27 cellular contexts compared by ENCODE assay signal in the genomic region with DNA sequence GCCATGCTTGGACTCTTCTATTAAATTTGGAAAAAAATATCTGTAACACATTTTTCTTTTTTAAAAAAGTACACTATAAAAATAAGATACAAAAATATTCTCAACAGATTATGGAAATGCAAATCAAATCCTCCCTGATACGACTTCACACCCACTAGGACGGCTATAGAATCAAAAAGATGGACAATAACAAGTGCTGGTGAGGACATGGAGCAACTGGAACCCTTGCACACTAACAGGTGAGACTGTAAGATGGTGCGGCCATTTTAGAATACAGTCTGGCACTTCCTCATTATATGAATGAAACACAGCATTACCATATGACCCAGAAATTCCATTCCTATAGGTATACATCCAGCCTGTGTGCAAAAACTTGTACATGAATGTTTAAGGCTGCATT.
DNase-seq lines count a peak whose midpoint lies in the region; ATAC-seq, FAIRE-seq and TF ChIP-seq lines count a peak whose summit lies in the region.
"Had no signal": no experiment of that assay in that cellular context is flagged by ENCODE, and none has a peak within 500 bp of the region (broad histone marks: within the 10 kb centered on the region; RNA-seq: fewer than 3 reads in every experiment).

No MANE protein-coding gene starts in this region.

- TF ChIP-seq CTCF in HEK293 (tag by site-specific recombination; IDR thresholded peaks at IDR 0.05): no peak
- TF ChIP-seq CTCF in astrocyte (IDR thresholded peaks at IDR 0.05; ENCODE audit: insufficient read depth, low read depth, low read length): no peak
- no peak for TF ChIP-seq CTCF in foreskin keratinocyte (conservative IDR thresholded peaks at IDR 0.05)
- TF ChIP-seq CTCF in smooth muscle cell (IDR thresholded peaks at IDR 0.05; ENCODE audit: borderline replicate concordance, insufficient read depth, poor library complexity, severe bottlenecking): no peak
- TF ChIP-seq CTCF in ascending aorta (IDR thresholded peaks at IDR 0.05): no peak

- H3K4me2 ChIP-seq in astrocyte (ENCODE audit: low read length) (no peak overlapping the region), smooth muscle cell (peak overlapping the region; percentile 73)
- H3K4me2 ChIP-seq: BLaER1 had no signal

- H3K27ac ChIP-seq in HEK293 (ENCODE audit: extremely low read depth, low read depth, low read length): no peak overlapping the region
- no peak overlapping the region for H3K27ac ChIP-seq in astrocyte (ENCODE audit: low read depth, low read length)
- peak overlapping the region; percentile 45 for H3K27ac ChIP-seq in foreskin keratinocyte
- peak overlapping the region; percentile 90 for H3K27ac ChIP-seq in smooth muscle cell (ENCODE audit: low read depth)
- no peak overlapping the region for H3K27ac ChIP-seq in CD8-positive, alpha-beta memory T cell (ENCODE audit: low read depth, low read length)
- H3K27ac ChIP-seq in ascending aorta: no peak overlapping the region
- H3K27ac ChIP-seq: BLaER1 had no signal

- no peaks in the 10 kb centered on the region for H3K27me3 Mint-ChIP-seq in astrocyte (ENCODE audit: low read depth, unreplicated experiment)
- H3K27me3 Mint-ChIP-seq in CD8-positive, alpha-beta memory T cell: no peaks in the 10 kb centered on the region
- H3K27me3 Mint-ChIP-seq: CD4-positive, alpha-beta memory T cell; CD4-positive, CD25-positive, alpha-beta regulatory T cell had no signal

- H2AFZ ChIP-seq in astrocyte (ENCODE audit: low read depth, low read length) (no peak overlapping the region), smooth muscle cell (ENCODE audit: low read depth) (no peak overlapping the region)

- no peak overlapping the region for H3K4me3 Mint-ChIP-seq in astrocyte (ENCODE audit: unreplicated experiment)
- no peak overlapping the region for H3K4me3 Mint-ChIP-seq in CD8-positive, alpha-beta memory T cell
- H3K4me3 Mint-ChIP-seq: CD14-positive monocyte; CD4-positive, alpha-beta memory T cell; CD4-positive, CD25-positive, alpha-beta regulatory T cell had no signal

- no peaks in the 10 kb centered on the region for H3K79me2 ChIP-seq in astrocyte (ENCODE audit: insufficient read depth, low read length)
- H3K79me2 ChIP-seq in smooth muscle cell (ENCODE audit: low read depth): no peaks in the 10 kb centered on the region

- H3K4me1 ChIP-seq in HEK293 (ENCODE audit: control insufficient read depth, insufficient read depth, low read length) (peaks cover 4% of the 10 kb centered on the region; the same call in 1 of the 2 replicates), astrocyte (ENCODE audit: insufficient read depth, low read length) (peaks cover 14% of the 10 kb centered on the region), foreskin keratinocyte (peaks cover 27% of the 10 kb centered on the region), smooth muscle cell (ENCODE audit: low read depth) (peaks cover 21% of the 10 kb centered on the region), ascending aorta (no peaks in the 10 kb centered on the region)
- H3K4me1 ChIP-seq in CD8-positive, alpha-beta memory T cell (ENCODE audit: insufficient read depth, low read length): no peaks in the 10 kb centered on the region
- H3K4me1 ChIP-seq: BLaER1, Caco-2 had no signal

- H3K27me3 ChIP-seq in astrocyte (ENCODE audit: insufficient read depth, low read length) (no peaks in the 10 kb centered on the region), foreskin keratinocyte (no peaks in the 10 kb centered on the region), smooth muscle cell (ENCODE audit: low read depth) (no peaks in the 10 kb centered on the region), ascending aorta (no peaks in the 10 kb centered on the region)
- H3K27me3 ChIP-seq in CD8-positive, alpha-beta memory T cell (ENCODE audit: insufficient read depth, low read length, poor library complexity, severe bottlenecking): no peaks in the 10 kb centered on the region
- H3K27me3 ChIP-seq: BE2C, BLaER1 had no signal

- H3F3A ChIP-seq in smooth muscle cell (ENCODE audit: low read depth): peaks cover 17% of the 10 kb centered on the region

- intact Hi-C loops in ascending aorta (cut with DNase I): no loop called here

- POLR2A ChIA-PET in HEK293 (lab: Yijun Ruan, JAX): no interaction called here
- POLR2A ChIA-PET in CD8-positive, alpha-beta memory T cell (lab: Charles Lee): no interaction called here

- peaks cover 28% of the 10 kb centered on the region for H3K4me1 Mint-ChIP-seq in astrocyte (ENCODE audit: low read depth, unreplicated experiment)
- no peaks in the 10 kb centered on the region for H3K4me1 Mint-ChIP-seq in CD8-positive, alpha-beta memory T cell
- H3K4me1 Mint-ChIP-seq: CD14-positive monocyte; CD4-positive, alpha-beta memory T cell; CD4-positive, CD25-positive, alpha-beta regulatory T cell had no signal

- peaks cover 8% of the 10 kb centered on the region for H3K36me3 Mint-ChIP-seq in astrocyte (ENCODE audit: low read depth, unreplicated experiment)
- H3K36me3 Mint-ChIP-seq in CD8-positive, alpha-beta memory T cell: peaks cover 0 to 28% (median 9%) of the 10 kb centered on the region in 3 donors

- CTCF ChIA-PET in HEK293 (lab: Yijun Ruan, JAX): no interaction called here
- CTCF ChIA-PET in CD8-positive, alpha-beta memory T cell (lab: Charles Lee): no interaction called here

- DNase-seq in astrocyte (ENCODE audit: low read depth) (no peak), foreskin keratinocyte (no peak), smooth muscle cell (lab: John Stamatoyannopoulos, UW; ENCODE audit: unreplicated experiment) (no peak), DMS114 treated with DMSO at 0.1 percent for 48 hours (lab: John Stamatoyannopoulos, UW; ENCODE audit: unreplicated experiment) (no peak), ascending aorta (ENCODE audit: low spot score in 2 of 2) (no peak)
- no peak for DNase-seq in CD8-positive, alpha-beta memory T cell
- DNase-seq in activated naive CD4-positive, alpha-beta T cell treated with anti-CD3 and anti-CD28 coated beads, Interleukin-2, amount 50 U/mL, for 16 hours: no peak
- DNase-seq: 8988T; ACHN; BE2C; C1 segment of cervical spinal cord; Caco-2; Calu3; CD4-positive, alpha-beta memory T cell; CD4-positive, CD25-positive, alpha-beta regulatory T cell; DMS153; DMS53; DMS79; DND-41; EL; GDM1 had no signal

- no peaks in the 10 kb centered on the region for H3K9me3 Mint-ChIP-seq in astrocyte (ENCODE audit: unreplicated experiment)
- H3K9me3 Mint-ChIP-seq in CD8-positive, alpha-beta memory T cell: no peaks in the 10 kb centered on the region
- H3K9me3 Mint-ChIP-seq: CD14-positive monocyte; CD4-positive, alpha-beta memory T cell; CD4-positive, CD25-positive, alpha-beta regulatory T cell had no signal

- H3K4me3 ChIP-seq in HEK293 (ENCODE audit: low read depth, low read length) (no peak overlapping the region), astrocyte (ENCODE audit: insufficient read depth, low read depth, low read length) (no peak overlapping the region), smooth muscle cell (no peak overlapping the region), ascending aorta (no peak overlapping the region)
- no peak overlapping the region for H3K4me3 ChIP-seq in CD8-positive, alpha-beta memory T cell (ENCODE audit: low read length)
- H3K4me3 ChIP-seq: BLaER1, GM12878 had no signal

- no peak overlapping the region for H3K9ac ChIP-seq in astrocyte (ENCODE audit: low read length)
- H3K9ac ChIP-seq in smooth muscle cell (ENCODE audit: low read depth): no peak overlapping the region
- H3K9ac ChIP-seq: BLaER1 had no signal

- no peaks in the 10 kb centered on the region for H4K20me1 ChIP-seq in astrocyte (ENCODE audit: insufficient read depth, low read length)
- no peaks in the 10 kb centered on the region for H4K20me1 ChIP-seq in smooth muscle cell (ENCODE audit: low read depth)
- H4K20me1 ChIP-seq: BLaER1 had no signal

- peak overlapping the region; percentile 87 for H3K27ac Mint-ChIP-seq in astrocyte (ENCODE audit: unreplicated experiment)
- no peak overlapping the region for H3K27ac Mint-ChIP-seq in CD8-positive, alpha-beta memory T cell
- H3K27ac Mint-ChIP-seq: CD4-positive, alpha-beta memory T cell; CD4-positive, CD25-positive, alpha-beta regulatory T cell had no signal

- FAIRE-seq in astrocyte (lab: Jason Lieb, UNC): no peak
- FAIRE-seq: A204.1, D721Med, GM12878 had no signal

- ATAC-seq in foreskin keratinocyte: no peak
- ATAC-seq: GM12878 had no signal

- no peaks in the 10 kb centered on the region for H3K36me3 ChIP-seq in HEK293 (ENCODE audit: control insufficient read depth in 2 of 2, insufficient read depth in 1 of 2, low read length in 2 of 2)
- H3K36me3 ChIP-seq in astrocyte (ENCODE audit: insufficient read depth, low read length): no peaks in the 10 kb centered on the region
- no peaks in the 10 kb centered on the region for H3K36me3 ChIP-seq in smooth muscle cell (ENCODE audit: low read depth)
- no peaks in the 10 kb centered on the region for H3K36me3 ChIP-seq in CD8-positive, alpha-beta memory T cell (ENCODE audit: insufficient read depth, low read length)
- no peaks in the 10 kb centered on the region for H3K36me3 ChIP-seq in ascending aorta
- H3K36me3 ChIP-seq: BE2C had no signal

- WGBS in smooth muscle cell (ENCODE audit: low lambda C conversion rate): 81% methylated on average over 3 of the region's 3 CpGs

- H3K9me3 ChIP-seq in HEK293 (ENCODE audit: control insufficient read depth, insufficient read depth, low read depth, low read length) (no peaks in the 10 kb centered on the region), astrocyte (ENCODE audit: insufficient read depth, low read depth, low read length) (no peaks in the 10 kb centered on the region), smooth muscle cell (replicated peaks; ENCODE audit: low read depth) (no peaks in the 10 kb centered on the region), ascending aorta (no peaks in the 10 kb centered on the region)
- H3K9me3 ChIP-seq in CD8-positive, alpha-beta memory T cell (ENCODE audit: low read length): no peaks in the 10 kb centered on the region
- H3K9me3 ChIP-seq: BE2C, BLaER1, Caco-2 had no signal

TF ChIP-seq in HEK293, 187 proteins besides CTCF, POLR2A, EP300 and RAD21:
- TF ChIP-seq ZNF174 (tag by site-specific recombination; IDR thresholded peaks at IDR 0.05): no peak
- no peak for TF ChIP-seq ZNF302 (tag by site-specific recombination; IDR thresholded peaks at IDR 0.05; ENCODE audit: low read depth)
- TF ChIP-seq IKZF3 (tag by site-specific recombination; IDR thresholded peaks at IDR 0.05): no peak
- peak; percentile 94 for TF ChIP-seq ZNF184 (tag by site-specific recombination; IDR thresholded peaks at IDR 0.05)

Comparison
In these comparisons a context has a peak if more than half of its experiments do, and no peak if none do; other contexts are left out.
1. H3K27ac ChIP-seq: peak in foreskin keratinocyte (single experiment) and smooth muscle cell (single experiment); none in HEK293 (single experiment), astrocyte (single experiment), CD8-positive, alpha-beta memory T cell (single experiment) and ascending aorta (0 of 2).